29 cellular contexts compared by ENCODE assay signal in genomic region chr11:76325149-76325548, GRCh38.
"Had no signal": no experiment of that assay in that cellular context is flagged by ENCODE, and none has a peak within 500 bp of the region (broad histone marks: within the 10 kb centered on the region; RNA-seq: fewer than 3 reads in every experiment).

No MANE protein-coding gene starts in this region.

- H3K4me3 ChIP-seq: body of pancreas, breast epithelium, MG63, SJCRH30, SK-N-MC had no signal

- ATAC-seq: activated CD8-positive, alpha-beta T cell treated with anti-CD3 and anti-CD28 coated beads, Interleukin-2, amount 10 ng/mL, durations not matched to agents 7 days and 5 days; body of pancreas; Panc1 had no signal

- H3K27ac ChIP-seq: body of pancreas, breast epithelium, SJCRH30, SK-N-MC, WERI-Rb-1 had no signal

- H3K36me3 ChIP-seq: breast epithelium, MG63, SJCRH30, WERI-Rb-1 had no signal

- FAIRE-seq: TTC549 had no signal

- H3K9me3 ChIP-seq: body of pancreas, breast epithelium, MG63, SJCRH30 had no signal

- DNase-seq: activated CD4-positive, alpha-beta T cell treated with anti-CD3 and anti-CD28 coated beads, Interleukin-2, amount 10 ng/mL, durations not matched to agents 24 days and 14 days; activated CD4-positive, alpha-beta T cell treated with anti-CD3 and anti-CD28 coated beads, Interleukin-2, amount 50 U/mL, for 4 hours; activated CD8-positive, alpha-beta T cell treated with anti-CD3 and anti-CD28 coated beads, Interleukin-2, amount 10 ng/mL, durations not matched to agents 7 days and 5 days; activated gamma-delta T cell; activated naive CD4-positive, alpha-beta T cell treated with Interleukin-2 at 50 U/mL for 16 hours; activated naive CD8-positive, alpha-beta T cell treated with anti-CD3 and anti-CD28 coated beads, Interleukin-2, amount 10 ng/mL, durations not matched to agents 7 days and 5 days; activated T-cell treated with anti-CD3 and anti-CD28 coated beads, Interleukin-2, amount 50 U/mL, for 24 hours; amygdala; body of pancreas; caudate nucleus; cerebellar nuclear complex; Kasumi-1; KG1; MG63; NCI-H1048; NCI-H1105 treated with DMSO at 0.1 percent for 48 hours; NCI-H1436; NCI-H1694 treated with DMSO at 0.1 percent for 48 hours; NCI-H2029; NCI-H345; NCI-H524 treated with DMSO at 0.1 percent for 48 hours; SHP77; SJCRH30; T1000; WERI-Rb-1 had no signal

- H3K27me3 ChIP-seq: body of pancreas, MG63, SJCRH30 had no signal

- H3K4me1 ChIP-seq: breast epithelium, SJCRH30 had no signal
